8 cellular contexts compared by ENCODE assay signal in the genomic region with DNA sequence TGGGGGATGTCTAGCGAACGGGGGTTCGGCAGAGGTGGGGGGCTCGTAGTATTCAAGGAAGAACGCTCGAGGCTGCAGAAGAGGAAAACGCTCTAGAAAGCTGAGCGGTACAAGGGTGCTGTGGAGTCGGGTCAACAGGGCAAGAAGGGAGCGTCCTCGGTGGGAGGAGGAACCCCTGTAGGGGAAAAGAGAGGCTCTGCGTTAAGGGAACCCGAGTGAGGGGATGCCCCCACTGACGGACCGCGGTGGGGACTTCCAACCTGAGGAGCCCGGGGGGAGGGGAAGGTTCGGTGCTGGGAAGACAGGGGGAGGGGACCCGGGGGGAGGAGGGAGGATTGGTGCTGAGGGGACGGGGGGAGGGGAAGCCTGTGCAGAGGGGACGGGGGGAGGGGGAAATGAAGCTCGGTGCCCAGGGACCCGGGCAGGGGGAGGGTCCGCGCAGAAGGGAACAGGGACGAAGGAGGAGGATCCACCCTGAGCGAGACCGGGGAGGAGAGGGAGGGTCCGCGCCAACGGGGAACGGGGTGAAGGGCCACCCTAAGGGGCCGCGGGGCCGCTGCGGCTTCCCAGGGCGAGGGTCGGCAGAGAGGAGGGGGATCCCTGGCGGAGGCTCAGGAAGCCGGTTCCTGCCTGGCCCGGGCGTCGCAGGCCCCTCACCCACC. TPM values are rescaled to one million over a fixed set of nuclear protein-coding genes. Genes with fewer than 3 reads are reported as not detected.
DNase-seq lines count a peak whose midpoint lies in the region; ATAC-seq and TF ChIP-seq lines count a peak whose summit lies in the region.

No MANE protein-coding gene starts in this region.

- peak overlapping the region in 1 of 2 donors; percentile 47 for H3K27ac Mint-ChIP-seq in stimulated activated naive CD8-positive, alpha-beta T cell treated with anti-CD3 and anti-CD28 coated beads, Interleukin-15, amount 100 ng/mL, for 72 hours

- H3K4me3 ChIP-seq in MM.1S (ENCODE audit: low read length) (peak overlapping the region; percentile 87), astrocyte of the cerebellum (ENCODE audit: low read depth, low read length) (peak overlapping the region; percentile 66), kidney epithelial cell (ENCODE audit: low read depth, low read length) (peak overlapping the region; percentile 83)

- H3K27me3 ChIP-seq in MM.1S (replicated peaks; ENCODE audit: insufficient read depth, low read length): no peaks in the 10 kb centered on the region
- H3K27me3 ChIP-seq in kidney epithelial cell (ENCODE audit: control insufficient read depth, insufficient read depth, low read length): peaks cover 9% of the 10 kb centered on the region

- peaks cover 8% of the 10 kb centered on the region for H3K79me2 ChIP-seq in MM.1S (ENCODE audit: low read length)

- H2AFZ ChIP-seq in MM.1S (ENCODE audit: low read length): peak overlapping the region; percentile 59

- H3K27me3 Mint-ChIP-seq in stimulated activated naive CD8-positive, alpha-beta T cell treated with anti-CD3 and anti-CD28 coated beads, Interleukin-15, amount 100 ng/mL, for 72 hours: peaks cover 84% of the 10 kb centered on the region

- H3K9me2 ChIP-seq in MM.1S (replicated peaks; ENCODE audit: insufficient read depth, low read length): no peaks in the 10 kb centered on the region

- H3K4me2 ChIP-seq in MM.1S (ENCODE audit: low read depth, low read length): peak overlapping the region; percentile 96

- peak overlapping the region; percentile 68; the same call in 1 of the 2 replicates for H3K9ac ChIP-seq in MM.1S (ENCODE audit: low read length)

- H3K27ac ChIP-seq in MM.1S (ENCODE audit: low read length): no peak overlapping the region

- H3K9me3 ChIP-seq in MM.1S (replicated peaks; ENCODE audit: insufficient read depth, low read length): no peaks in the 10 kb centered on the region

- in situ Hi-C loops in astrocyte of the cerebellum (cut with HindIII; ENCODE audit: low sequenced_read_pairs): loop anchor here (5.0 kb wide), 1 partner anchor 82 kb away; the partner anchor contains the start of gene WDR38

- peaks cover 13% of the 10 kb centered on the region; the same call in 1 of the 2 replicates for H3K4me1 ChIP-seq in MM.1S (ENCODE audit: low read length)

- H3K4me3 Mint-ChIP-seq in stimulated activated naive CD8-positive, alpha-beta T cell treated with anti-CD3 and anti-CD28 coated beads, Interleukin-15, amount 100 ng/mL, for 72 hours: peak overlapping the region; percentile 90 to 97

- peak; percentile 38 for DNase-seq in NCI-H345 (lab: John Stamatoyannopoulos, UW)
- DNase-seq in NCI-H345 treated with DMSO at 0.1 percent for 48 hours (lab: John Stamatoyannopoulos, UW; ENCODE audit: unreplicated experiment): no peak
- DNase-seq in MM.1S: peak; percentile 20
- DNase-seq in astrocyte of the cerebellum (ENCODE audit: low read depth): no peak
- no peak for DNase-seq in kidney epithelial cell (ENCODE audit: low read depth)
- peak in 1 of 2 donors; percentile 34 for DNase-seq in stimulated activated naive CD8-positive, alpha-beta T cell treated with anti-CD3 and anti-CD28 coated beads, Interleukin-15, amount 100 ng/mL, for 72 hours
- DNase-seq in DMS153 treated with DMSO at 0.1 percent for 48 hours (lab: John Stamatoyannopoulos, UW; ENCODE audit: unreplicated experiment): no peak
- no peak for DNase-seq in effector CD8-positive, alpha-beta T cell (lab: John Stamatoyannopoulos, UW)

- no peaks in the 10 kb centered on the region for H3K36me3 ChIP-seq in MM.1S (replicated peaks; ENCODE audit: insufficient read depth, low read length)
- H3K36me3 ChIP-seq in kidney epithelial cell (ENCODE audit: control insufficient read depth, insufficient read depth, low read length): no peaks in the 10 kb centered on the region

- peaks cover 12% of the 10 kb centered on the region; the same call in 1 of the 2 replicates for H3F3A ChIP-seq in MM.1S (ENCODE audit: insufficient read depth, low read length)

- peaks cover 53% of the 10 kb centered on the region for H3K4me1 Mint-ChIP-seq in stimulated activated naive CD8-positive, alpha-beta T cell treated with anti-CD3 and anti-CD28 coated beads, Interleukin-15, amount 100 ng/mL, for 72 hours

- TF ChIP-seq CTCF in MM.1S (IDR thresholded peaks at IDR 0.05; ENCODE audit: low read length) (no peak), astrocyte of the cerebellum (IDR thresholded peaks at IDR 0.05; ENCODE audit: low read depth, low read length, missing control alignments) (no peak), kidney epithelial cell (IDR thresholded peaks at IDR 0.05; ENCODE audit: insufficient read depth, low read length, poor library complexity, severe bottlenecking) (no peak)

- no peaks in the 10 kb centered on the region for H4K20me1 ChIP-seq in MM.1S (ENCODE audit: insufficient read depth, low read length)

- ATAC-seq in stimulated activated naive CD8-positive, alpha-beta T cell treated with anti-CD3 and anti-CD28 coated beads, Interleukin-15, amount 100 ng/mL, for 72 hours: peak; percentile 6

- no peaks in the 10 kb centered on the region for H3K9me3 Mint-ChIP-seq in stimulated activated naive CD8-positive, alpha-beta T cell treated with anti-CD3 and anti-CD28 coated beads, Interleukin-15, amount 100 ng/mL, for 72 hours

RNA-seq across cellular contexts. Expression of gene NR6A1, which starts 0.6 kb away (rescaled TPM):
- total RNA-seq in kidney epithelial cell: 0.92 and 2.2 TPM in 2 replicates

RNA-seq across cellular contexts. Expression of gene OLFML2A, which starts 6.4 kb away (rescaled TPM):
- total RNA-seq in kidney epithelial cell: 7.0 and 16.4 TPM in 2 replicates

Comparison
In these comparisons a context has a peak if more than half of its experiments do, and no peak if none do; other contexts are left out.
1. DNase-seq: peak in NCI-H345 (single experiment) and MM.1S (single experiment); none in NCI-H345 treated with DMSO at 0.1 percent for 48 hours (single experiment), astrocyte of the cerebellum (single experiment), kidney epithelial cell (single experiment), DMS153 treated with DMSO at 0.1 percent for 48 hours (single experiment) and effector CD8-positive, alpha-beta T cell (single experiment).
2. Peak in every context shown above with its lines, with median percentiles within 50 percentile points of each other: H3K4me3 ChIP-seq.